8 cellular contexts compared by ENCODE assay signal in genomic region chr2:134118279-134119116, GRCh38.
DNase-seq lines count a peak whose midpoint lies in the region; FAIRE-seq and TF ChIP-seq lines count a peak whose summit lies in the region.

No MANE protein-coding gene starts in this region.

- no peaks in the 10 kb centered on the region for H3K27me3 ChIP-seq in HL-60 (ENCODE audit: insufficient read depth, poor library complexity, severe bottlenecking)
- peaks cover 0 to 3% (median 0%) of the 10 kb centered on the region in 4 experiments; a peak in 1 of 7 replicates for H3K27me3 ChIP-seq in H1 (replicated peaks in 1 of 4; ENCODE audit: control insufficient read depth in 3 of 4, extremely low read depth in 1 of 4, insufficient read depth in 3 of 4, low read length in 3 of 4)

- H3K9me3 ChIP-seq in H1 (ENCODE audit: insufficient read depth in 2 of 2, low read depth in 1 of 2, low read length in 1 of 2), result no peaks in the 10 kb centered on the region

- H4K20me1 ChIP-seq in H1 (replicated peaks in 1 of 2; ENCODE audit: control insufficient read depth in 1 of 2, insufficient read depth in 2 of 2, low read length in 2 of 2), result peaks cover 2 to 6% of the 10 kb centered on the region in 2 experiments

- H3K79me1 ChIP-seq in H1 (ENCODE audit: low read depth, low read length), result no peaks in the 10 kb centered on the region; the same call in 1 of the 2 replicates

- no peak overlapping the region for H4K8ac ChIP-seq in H1 (ENCODE audit: extremely low read depth, insufficient read depth, low read length)

- no peak overlapping the region for H2BK15ac ChIP-seq in H1 (ENCODE audit: low read length)

- peak; percentile 95 to 97 for TF ChIP-seq RAD21 in H1 (IDR thresholded peaks at IDR 0.05 in 1 of 2, conservative IDR thresholded peaks at IDR 0.05 in 1 of 2; ENCODE audit: low read depth in 2 of 2, low read length in 2 of 2)

- H3K18ac ChIP-seq in H1 (ENCODE audit: extremely low read depth, low read length), result no peak overlapping the region

- TF ChIP-seq POLR2A in H1 (IDR thresholded peaks at IDR 0.05; ENCODE audit: control extremely low read depth in 1 of 2, low read depth in 2 of 2, low read length in 2 of 2), result no peak

- TF ChIP-seq EP300 in H1 (IDR thresholded peaks at IDR 0.05; ENCODE audit: borderline replicate concordance in 1 of 2, low read depth in 2 of 2, low read length in 2 of 2), result no peak

- FAIRE-seq in H1 (lab: Jason Lieb, UNC), result no peak

- no peak overlapping the region for H2AFZ ChIP-seq in H1 (ENCODE audit: low read length)

- H3K79me2 ChIP-seq in H1 (ENCODE audit: control insufficient read depth in 1 of 2, insufficient read depth in 2 of 2, low read length in 2 of 2), result peaks cover 4 to 27% of the 10 kb centered on the region in 2 experiments

- H2BK20ac ChIP-seq in H1 (ENCODE audit: low read length), result 0 out of 2 replicates have a peak overlapping the region, but pooled peaks have one; percentile 22

- H2BK12ac ChIP-seq in H1 (ENCODE audit: low read depth, low read length), result peak overlapping the region; percentile 22; the same call in 1 of the 2 replicates

- TF ChIP-seq CTCF in GM20000 (IDR thresholded peaks at IDR 0.05; ENCODE audit: extremely low read depth, missing control alignments) (peak; percentile 38), HL-60 (IDR thresholded peaks at IDR 0.05; ENCODE audit: insufficient read depth, low read length) (peak; percentile 59), H1 (IDR thresholded peaks at IDR 0.05; ENCODE audit: control extremely low read depth in 1 of 3, insufficient read depth in 1 of 3, low read depth in 1 of 3, low read length in 3 of 3) (peak in 2 of 3 experiments; percentile 75 to 83; a peak in 3 of 4 replicates)

- H3K4me1 ChIP-seq in H1 (replicated peaks in 1 of 4; ENCODE audit: control insufficient read depth in 3 of 4, insufficient read depth in 4 of 4, low read length in 3 of 4), result peaks cover 6 to 18% (median 14%) of the 10 kb centered on the region in 4 experiments; a peak in 6 of 7 replicates

- H3K23me2 ChIP-seq in H1 (ENCODE audit: low read depth, low read length), result peaks cover 12% of the 10 kb centered on the region; the same call in 1 of the 2 replicates

- H3K4me2 ChIP-seq in H1 (ENCODE audit: insufficient read depth in 1 of 2, low read depth in 2 of 2, low read length in 2 of 2), result peak overlapping the region; percentile 6 to 73; a peak in 2 of 4 replicates

- H3K27ac ChIP-seq in HL-60 (replicated peaks), result no peak overlapping the region
- no peak overlapping the region for H3K27ac ChIP-seq in H1 (ENCODE audit: low read depth, low read length)

- no peak overlapping the region for H3K56ac ChIP-seq in H1 (replicated peaks; ENCODE audit: insufficient read length, low read depth, low read length)

- DNase-seq in COLO668 (lab: John Stamatoyannopoulos, UW; ENCODE audit: unreplicated experiment), result peak; percentile 77
- DNase-seq in GM20000 (ENCODE audit: low spot score), result peak; percentile 87
- peak; percentile 78 to 90 for DNase-seq in HL-60 (ENCODE audit: low read depth in 1 of 2, low spot score in 1 of 2)
- peak; percentile 10 for DNase-seq in NK-92 (lab: John Stamatoyannopoulos, UW; ENCODE audit: unreplicated experiment)
- DNase-seq in activated CD8-positive, alpha-beta memory T cell treated with anti-CD3 and anti-CD28 coated beads for 1 hour (ENCODE audit: extremely low read depth in 1 of 2, low read depth in 1 of 2), result peak; percentile 62 to 80
- peak in 1 of 2 experiments; percentile 64 for DNase-seq in H1 (ENCODE audit: low read depth in 1 of 2, low spot score in 2 of 2)
- peak; percentile 82 for DNase-seq in middle frontal gyrus (ENCODE audit: extremely low spot score, low spot score)
- DNase-seq in stimulated activated CD8-positive, alpha-beta memory T cell treated with anti-CD3 and anti-CD28 coated beads, Interleukin-4, amount 100 ng/mL, for 1 hour (ENCODE audit: low read depth in 2 of 2, low spot score in 1 of 2), result peak; percentile 57 to 75

- H3K36me3 ChIP-seq in H1 (ENCODE audit: control insufficient read depth in 2 of 4, insufficient read depth in 4 of 4, low read length in 3 of 4), result no peaks in the 10 kb centered on the region

- WGBS in H1 (ENCODE audit: extremely low coverage in 1 of 2, insufficient coverage in 1 of 2, insufficient read length in 1 of 2, insufficient replicate concordance in 2 of 2, low coverage in 1 of 2, low lambda C conversion rate in 2 of 2, missing lambda C conversion rate in 1 of 2), 2 experiments, result 53% methylated on average over 8 of the region's 8 CpGs; no CpG with 5 or more reads in 1 of the 2 experiments

- POLR2A ChIA-PET in H1 (lab: Charles Lee; ENCODE audit: partially characterized antibody), result interaction anchor here (0.8 kb wide), 1 partner anchor 89 kb away, joined by 3 read pairs; no protein-coding TSS in a partner anchor

- H4K5ac ChIP-seq in H1 (ENCODE audit: insufficient read length, low read depth, low read length), result no peak overlapping the region

- H2AK5ac ChIP-seq in H1 (ENCODE audit: low read depth, low read length), result no peak overlapping the region

- H3K4ac ChIP-seq in H1 (replicated peaks; ENCODE audit: insufficient read length, low read depth, low read length), result no peak overlapping the region

- no peak overlapping the region for H4K91ac ChIP-seq in H1 (replicated peaks; ENCODE audit: insufficient read length, low read length)

- no peak overlapping the region for H3K14ac ChIP-seq in H1 (ENCODE audit: insufficient read length)

- no peak overlapping the region for H3K9ac ChIP-seq in H1 (replicated peaks in 1 of 4; ENCODE audit: extremely low read depth in 1 of 4, low read depth in 3 of 4, low read length in 3 of 4)

- H3K4me3 ChIP-seq in HL-60 (replicated peaks; ENCODE audit: insufficient read depth, low read length) (no peak overlapping the region), H1 (ENCODE audit: extremely low read depth in 1 of 4, insufficient read depth in 2 of 4, low read depth in 3 of 4, low read length in 4 of 4) (no peak overlapping the region)

- CTCF ChIA-PET in H1 (lab: Charles Lee; ENCODE audit: partially characterized antibody), result interaction anchor here (0.5 to 10.6 kb wide), 57 partner anchors 9 to 795 kb away, joined by 3 to 240 read pairs (median 4); partner anchors contain the start of gene MGAT5

- no peak overlapping the region for H2BK120ac ChIP-seq in H1 (replicated peaks; ENCODE audit: low read depth, low read length)

- no peak overlapping the region for H3K23ac ChIP-seq in H1 (ENCODE audit: insufficient read length)

- H2BK5ac ChIP-seq in H1 (ENCODE audit: low read depth, low read length), result no peak overlapping the region

TF ChIP-seq in H1, 55 proteins besides CTCF, POLR2A, EP300 and RAD21:
- TF ChIP-seq BACH1 (IDR thresholded peaks at IDR 0.05; ENCODE audit: low read length) (peak; percentile 75), KDM4A (IDR thresholded peaks at IDR 0.05; ENCODE audit: low read depth, low read length, severe bottlenecking) (no peak)
